In genomic region chr17:20008242-20009051, GRCh38 we compare ENCODE assay signal across 8 cellular contexts. TPM values are rescaled to one million over a fixed set of nuclear protein-coding genes. Genes with fewer than 3 reads are reported as not detected.
DNase-seq lines count a peak whose midpoint lies in the region; ATAC-seq and TF ChIP-seq lines count a peak whose summit lies in the region.

No MANE protein-coding gene starts in this region.

- H4K8ac ChIP-seq in neuronal stem cell (ENCODE audit: low read depth, low read length): no peak overlapping the region

- peak overlapping the region; percentile 100 for H2AFZ ChIP-seq in neuronal stem cell (ENCODE audit: low read length)

- peak; percentile 18 for ATAC-seq in HG03159 (IDR thresholded peaks at IDR 0.05; ENCODE audit: unreplicated experiment)

- WGBS in neuronal stem cell (ENCODE audit: extremely low coverage in 2 of 2, insufficient read length in 2 of 2, insufficient replicate concordance in 1 of 2), 2 donors: no CpG with 5 or more reads among the region's 35 CpGs

- DNase-seq in stimulated activated CD4-positive, alpha-beta T cell treated with anti-CD3 and anti-CD28 coated beads, Interleukin-15, amount 100 ng/mL, for 24 hours: peak; percentile 44
- no peak for DNase-seq in stimulated activated CD4-positive, alpha-beta T cell treated with anti-CD3 and anti-CD28 coated beads, Interleukin-4, amount 100 ng/mL, for 24 hours
- peak; percentile 62 for DNase-seq in WERI-Rb-1
- no peak for DNase-seq in fibroblast of the aortic adventitia (ENCODE audit: low read depth)
- no peak for DNase-seq in neuronal stem cell (ENCODE audit: low spot score)
- no peak for DNase-seq in MV-4-11 (lab: John Stamatoyannopoulos, UW)
- DNase-seq in A172 (ENCODE audit: low spot score): no peak

- H3K4ac ChIP-seq in neuronal stem cell (ENCODE audit: low read length): no peak overlapping the region

- H3K9me3 ChIP-seq in WERI-Rb-1 (ENCODE audit: severe bottlenecking) (no peaks in the 10 kb centered on the region), neuronal stem cell (replicated peaks in 1 of 2; ENCODE audit: control insufficient read depth in 2 of 2, insufficient read depth in 1 of 2, low read depth in 1 of 2, low read length in 2 of 2) (peaks cover 0 to 3% of the 10 kb centered on the region in 2 donors)

- no peak overlapping the region for H3K14ac ChIP-seq in neuronal stem cell (ENCODE audit: low read length)

- no peak overlapping the region for H2BK5ac ChIP-seq in neuronal stem cell (ENCODE audit: low read length)

- H3K79me1 ChIP-seq in neuronal stem cell (ENCODE audit: low read depth, low read length): no peaks in the 10 kb centered on the region

- TF ChIP-seq CTCF in WERI-Rb-1 (IDR thresholded peaks at IDR 0.05; ENCODE audit: low read depth, low read length) (no peak), fibroblast of the aortic adventitia (IDR thresholded peaks at IDR 0.05; ENCODE audit: insufficient read depth, low read length) (no peak)

- H3K36me3 ChIP-seq in WERI-Rb-1: no peaks in the 10 kb centered on the region
- no peaks in the 10 kb centered on the region for H3K36me3 ChIP-seq in neuronal stem cell (replicated peaks in 1 of 2; ENCODE audit: control insufficient read depth in 2 of 2, insufficient read depth in 2 of 2, low read length in 2 of 2)

- H3K4me3 ChIP-seq in WERI-Rb-1 (ENCODE audit: low read depth, low read length) (peak overlapping the region; percentile 66), fibroblast of the aortic adventitia (ENCODE audit: low read depth, low read length) (peak overlapping the region; percentile 76), neuronal stem cell (ENCODE audit: low read length in 2 of 2) (peak overlapping the region; percentile 66 to 82)

- H3K27me3 ChIP-seq in WERI-Rb-1 (ENCODE audit: insufficient read depth, low read depth, severe bottlenecking): no peaks in the 10 kb centered on the region
- H3K27me3 ChIP-seq in neuronal stem cell (ENCODE audit: control insufficient read depth in 3 of 3, insufficient read depth in 3 of 3, low read depth in 1 of 3, low read length in 3 of 3): peaks cover 3 to 49% (median 23%) of the 10 kb centered on the region in 3 experiments

- H4K91ac ChIP-seq in neuronal stem cell (ENCODE audit: low read depth, low read length, poor library complexity): no peak overlapping the region

- H2BK12ac ChIP-seq in neuronal stem cell (ENCODE audit: low read length): no peak overlapping the region

- no peak overlapping the region for H2BK15ac ChIP-seq in neuronal stem cell (ENCODE audit: low read length)

- H3K27ac ChIP-seq in WERI-Rb-1 (no peak overlapping the region), neuronal stem cell (replicated peaks; ENCODE audit: low read length) (no peak overlapping the region)

- H3K18ac ChIP-seq in neuronal stem cell (ENCODE audit: low read length): peak overlapping the region; percentile 5

- no peak overlapping the region for H3K23ac ChIP-seq in neuronal stem cell (ENCODE audit: low read depth, low read length, poor library complexity)

- H3K4me1 ChIP-seq in neuronal stem cell (ENCODE audit: control insufficient read depth in 2 of 2, insufficient read depth in 1 of 2, low read depth in 1 of 2, low read length in 2 of 2): peaks cover 2 to 4% of the 10 kb centered on the region in 2 donors

- H2AK5ac ChIP-seq in neuronal stem cell (ENCODE audit: low read depth, low read length): peak overlapping the region; percentile 20

- no peak overlapping the region for H2BK120ac ChIP-seq in neuronal stem cell (ENCODE audit: low read depth, low read length)

- H3K4me2 ChIP-seq in neuronal stem cell (ENCODE audit: insufficient read depth, low read length, poor library complexity, severe bottlenecking): peak overlapping the region; percentile 69

- no peak overlapping the region for H3K9ac ChIP-seq in neuronal stem cell (ENCODE audit: low read depth, low read length, poor library complexity)

RNA-seq across cellular contexts. Expression of gene SPECC1, which starts 0.7 kb away (rescaled TPM):
- total RNA-seq in fibroblast of the aortic adventitia (ENCODE audit: low replicate concordance): 13.6 and 16.8 TPM in 2 replicates
- polyA plus RNA-seq in neuronal stem cell (2013, experiment 1 of 2): 39.4 TPM
- polyA plus RNA-seq in neuronal stem cell (2013, experiment 2 of 2): 40.3 TPM
- total RNA-seq in A172 (2014; rRNA removed; shearing (Covaris generic)): 87.3 and 96.6 TPM in 2 replicates

RNA-seq across cellular contexts. Expression of gene AKAP10, which starts 30.8 kb away (rescaled TPM):
- 26.8 and 28.3 TPM in 2 replicates for total RNA-seq in fibroblast of the aortic adventitia (ENCODE audit: low replicate concordance)
- 16.7 TPM for polyA plus RNA-seq in neuronal stem cell (2013, experiment 1 of 2)
- polyA plus RNA-seq in neuronal stem cell (2013, experiment 2 of 2): 16.2 TPM
- 32.8 and 35.8 TPM in 2 replicates for total RNA-seq in A172 (2014; rRNA removed; shearing (Covaris generic))

Comparison
In these comparisons a context has a peak if more than half of its experiments do, and no peak if none do; other contexts are left out.
1. DNase-seq: peak in stimulated activated CD4-positive, alpha-beta T cell treated with anti-CD3 and anti-CD28 coated beads, Interleukin-15, amount 100 ng/mL, for 24 hours (single experiment) and WERI-Rb-1 (single experiment); none in stimulated activated CD4-positive, alpha-beta T cell treated with anti-CD3 and anti-CD28 coated beads, Interleukin-4, amount 100 ng/mL, for 24 hours (single experiment), fibroblast of the aortic adventitia (single experiment), neuronal stem cell (single experiment), MV-4-11 (single experiment) and A172 (single experiment).
2. Peak in every context shown above with its lines, with median percentiles within 50 percentile points of each other: H3K4me3 ChIP-seq.